17 cellular contexts compared by ENCODE assay signal in genomic region chr9:75150512-75150911, GRCh38.
DNase-seq lines count a peak whose midpoint lies in the region; ATAC-seq and TF ChIP-seq lines count a peak whose summit lies in the region.
"Had no signal": no experiment of that assay in that cellular context is flagged by ENCODE, and none has a peak within 500 bp of the region (broad histone marks: within the 10 kb centered on the region; RNA-seq: fewer than 3 reads in every experiment).

No MANE protein-coding gene starts in this region.

- H3K9me1 ChIP-seq in IMR-90 (ENCODE audit: insufficient read depth, low read length), result peaks cover 10% of the 10 kb centered on the region

- DNase-seq in CD4-positive, alpha-beta memory T cell, result no peak
- DNase-seq in IMR-90 (no peak), SHP77 (lab: John Stamatoyannopoulos, UW) (no peak)
- DNase-seq in activated naive CD8-positive, alpha-beta T cell treated with anti-CD3 and anti-CD28 coated beads, Interleukin-2, amount 50 U/mL, for 24 hours, result no peak
- DNase-seq in stimulated activated naive B cell treated with anti-CD40 and anti-IgM and Interleukin-4, amounts not matched to agents 10 μg/mL and 1 μg/mL and 100 μg/mL, for 72 hours, result no peak
- DNase-seq: dermis blood vessel endothelial cell, DMS79, HFFc6, mesendoderm, NCI-H2029, NCI-H510A treated with DMSO at 0.1 percent for 48 hours, retina had no signal

- TF ChIP-seq RAD21 in IMR-90 (IDR thresholded peaks at IDR 0.05; ENCODE audit: low read length), result no peak

- no peak overlapping the region for H3K14ac ChIP-seq in IMR-90 (replicated peaks; ENCODE audit: low read depth, low read length)

- ATAC-seq in IMR-90 (ENCODE audit: low read depth) (no peak), HG02938 (IDR thresholded peaks at IDR 0.05; ENCODE audit: unreplicated experiment) (no peak)
- ATAC-seq in activated naive CD8-positive, alpha-beta T cell treated with anti-CD3 and anti-CD28 coated beads, Interleukin-2, amount 50 U/mL, for 24 hours, result no peak
- no peak for ATAC-seq in stimulated activated naive B cell treated with anti-CD40 and anti-IgM and Interleukin-4, amounts not matched to agents 10 μg/mL and 1 μg/mL and 100 μg/mL, for 72 hours (replicated peaks)

- H2BK20ac ChIP-seq in IMR-90 (ENCODE audit: low read depth, low read length), result no peak overlapping the region

- BruUV-seq in IMR-90 (replicated peaks; lab: Mats Ljungman, UMichigan), result no TSS peak

- POLR2A ChIA-PET in CD4-positive, alpha-beta memory T cell (lab: Charles Lee; ENCODE audit: partially characterized antibody), result interaction anchor here (0.7 to 16.7 kb wide), 6 partner anchors 10 to 124 kb away, joined by 3 to 251 read pairs (median 4); partner anchors contain the start of genes NMRK1 and OSTF1
- POLR2A ChIA-PET in IMR-90 (lab: Charles Lee; ENCODE audit: unreplicated experiment), result no interaction called here

- no peak overlapping the region for H4K8ac ChIP-seq in IMR-90 (ENCODE audit: low read depth in 2 of 2, low read length in 2 of 2)

- H3K4me1 ChIP-seq in CD4-positive, alpha-beta memory T cell (ENCODE audit: insufficient read depth, low read length), result peaks cover 90% of the 10 kb centered on the region
- H3K4me1 ChIP-seq in IMR-90 (ENCODE audit: control insufficient read depth, insufficient read depth, low read length) (peaks cover 6% of the 10 kb centered on the region), neutrophil (ENCODE audit: control insufficient read depth in 1 of 2, insufficient read depth in 1 of 2, low read depth in 1 of 2, low read length in 1 of 2) (peaks cover 72 to 73% of the 10 kb centered on the region in 2 experiments)
- H3K4me1 ChIP-seq: esophagus muscularis mucosa, suprapubic skin had no signal

- peak overlapping the region; percentile 83 to 92 (median 89) for H3K27ac Mint-ChIP-seq in CD4-positive, alpha-beta memory T cell
- H3K27ac Mint-ChIP-seq in activated naive CD8-positive, alpha-beta T cell treated with anti-CD3 and anti-CD28 coated beads, Interleukin-2, amount 50 U/mL, for 24 hours, result peak overlapping the region; percentile 76
- H3K27ac Mint-ChIP-seq in stimulated activated naive B cell treated with anti-CD40 and anti-IgM and Interleukin-4, amounts not matched to agents 10 μg/mL and 1 μg/mL and 100 μg/mL, for 72 hours, result no peak overlapping the region
- H3K27ac Mint-ChIP-seq: HFFc6, neural progenitor cell had no signal

- dilution Hi-C loops in IMR-90 (cut with HindIII; ENCODE audit: low sequenced_read_pairs, unreplicated experiment), result no loop called here

- H3K9ac ChIP-seq in IMR-90 (ENCODE audit: low read depth, low read length), result no peak overlapping the region
- H3K9ac ChIP-seq: neural progenitor cell had no signal

- no peak overlapping the region for H2BK120ac ChIP-seq in IMR-90 (ENCODE audit: low read depth, low read length)

- H3K4me1 Mint-ChIP-seq in CD4-positive, alpha-beta memory T cell, result peaks cover 58 to 84% (median 73%) of the 10 kb centered on the region in 4 donors
- H3K4me1 Mint-ChIP-seq in activated naive CD8-positive, alpha-beta T cell treated with anti-CD3 and anti-CD28 coated beads, Interleukin-2, amount 50 U/mL, for 24 hours, result peaks cover 75% of the 10 kb centered on the region
- H3K4me1 Mint-ChIP-seq in stimulated activated naive B cell treated with anti-CD40 and anti-IgM and Interleukin-4, amounts not matched to agents 10 μg/mL and 1 μg/mL and 100 μg/mL, for 72 hours, result peaks cover 9 to 23% of the 10 kb centered on the region in 2 donors

- no CpG with 5 or more reads among the region's 6 CpGs for WGBS in IMR-90 (ENCODE audit: extremely low coverage in 2 of 2, insufficient read length in 1 of 2), 2 experiments

- H2AK5ac ChIP-seq in IMR-90 (ENCODE audit: low read depth, low read length), result no peak overlapping the region

- in situ Hi-C loops in IMR-90 (cut with MboI; ENCODE audit: low sequenced_read_pairs), result no loop called here

- no peak overlapping the region for H3K18ac ChIP-seq in IMR-90 (ENCODE audit: low read depth, low read length)

- no peaks in the 10 kb centered on the region for H3K9me3 ChIP-seq in CD4-positive, alpha-beta memory T cell (ENCODE audit: control insufficient read depth in 1 of 2, low read length in 2 of 2)
- H3K9me3 ChIP-seq in IMR-90 (ENCODE audit: control insufficient read depth, insufficient read depth, low read length), result no peaks in the 10 kb centered on the region
- no peaks in the 10 kb centered on the region for H3K9me3 ChIP-seq in neutrophil
- H3K9me3 ChIP-seq: esophagus muscularis mucosa, suprapubic skin had no signal

- H3K27me3 ChIP-seq in CD4-positive, alpha-beta memory T cell (ENCODE audit: insufficient read depth, low read length), result no peaks in the 10 kb centered on the region
- H3K27me3 ChIP-seq in IMR-90 (ENCODE audit: control insufficient read depth, insufficient read depth, low read length) (no peaks in the 10 kb centered on the region), neutrophil (no peaks in the 10 kb centered on the region)
- H3K27me3 ChIP-seq: esophagus muscularis mucosa, neural progenitor cell, suprapubic skin had no signal

- peaks cover 0 to 3% (median 0%) of the 10 kb centered on the region in 8 donors for H3K9me3 Mint-ChIP-seq in CD4-positive, alpha-beta memory T cell
- no peaks in the 10 kb centered on the region for H3K9me3 Mint-ChIP-seq in activated naive CD8-positive, alpha-beta T cell treated with anti-CD3 and anti-CD28 coated beads, Interleukin-2, amount 50 U/mL, for 24 hours
- H3K9me3 Mint-ChIP-seq in stimulated activated naive B cell treated with anti-CD40 and anti-IgM and Interleukin-4, amounts not matched to agents 10 μg/mL and 1 μg/mL and 100 μg/mL, for 72 hours, result no peaks in the 10 kb centered on the region
- H3K9me3 Mint-ChIP-seq: HFFc6, neural progenitor cell had no signal

- peak overlapping the region; percentile 18; the same call in 1 of the 2 replicates for H3K4ac ChIP-seq in IMR-90 (ENCODE audit: low read depth, low read length)

- no peak overlapping the region for H2BK15ac ChIP-seq in IMR-90 (ENCODE audit: low read depth, low read length)

- H3K36me3 Mint-ChIP-seq in CD4-positive, alpha-beta memory T cell, result peaks cover 14 to 21% of the 10 kb centered on the region in 2 donors
- peaks cover 29% of the 10 kb centered on the region for H3K36me3 Mint-ChIP-seq in activated naive CD8-positive, alpha-beta T cell treated with anti-CD3 and anti-CD28 coated beads, Interleukin-2, amount 50 U/mL, for 24 hours (ENCODE audit: low read depth)
- H3K36me3 Mint-ChIP-seq in stimulated activated naive B cell treated with anti-CD40 and anti-IgM and Interleukin-4, amounts not matched to agents 10 μg/mL and 1 μg/mL and 100 μg/mL, for 72 hours, result peaks cover 18 to 20% of the 10 kb centered on the region in 2 donors
- H3K36me3 Mint-ChIP-seq: neural progenitor cell had no signal

- no peak for TF ChIP-seq POLR2A in IMR-90 (IDR thresholded peaks at IDR 0.05; ENCODE audit: low read depth, low read length)

- no peaks in the 10 kb centered on the region; the same call in 1 of the 2 replicates for H4K20me1 ChIP-seq in IMR-90 (ENCODE audit: insufficient read depth, low read length)

- H2AFZ ChIP-seq in IMR-90 (replicated peaks; ENCODE audit: low read length, poor library complexity), result no peak overlapping the region
- H2AFZ ChIP-seq: neural progenitor cell had no signal

- no peak overlapping the region for H2BK5ac ChIP-seq in IMR-90 (ENCODE audit: low read depth, low read length, poor library complexity, severe bottlenecking)

- H4K91ac ChIP-seq in IMR-90 (ENCODE audit: insufficient read depth, low read depth, low read length), result no peak overlapping the region

- intact Hi-C loops in CD4-positive, alpha-beta memory T cell (cut with micrococcal nuclease), result loop anchor here (5.0 kb wide), 1 partner anchor 37 kb away; no protein-coding TSS in a partner anchor
- intact Hi-C loops in IMR-90 (cut with micrococcal nuclease), result no loop called here

- H3K27ac ChIP-seq in CD4-positive, alpha-beta memory T cell (ENCODE audit: low read depth, low read length), result peak overlapping the region; percentile 32
- no peak overlapping the region for H3K27ac ChIP-seq in IMR-90 (ENCODE audit: insufficient read depth, low read length)
- H3K27ac ChIP-seq in neutrophil, result peak overlapping the region; percentile 82
- H3K27ac ChIP-seq: esophagus muscularis mucosa, neural progenitor cell, suprapubic skin had no signal

- no peaks in the 10 kb centered on the region for H3K27me3 Mint-ChIP-seq in CD4-positive, alpha-beta memory T cell
- H3K27me3 Mint-ChIP-seq in activated naive CD8-positive, alpha-beta T cell treated with anti-CD3 and anti-CD28 coated beads, Interleukin-2, amount 50 U/mL, for 24 hours, result no peaks in the 10 kb centered on the region
- H3K27me3 Mint-ChIP-seq in stimulated activated naive B cell treated with anti-CD40 and anti-IgM and Interleukin-4, amounts not matched to agents 10 μg/mL and 1 μg/mL and 100 μg/mL, for 72 hours, result no peaks in the 10 kb centered on the region

- peak overlapping the region in 1 of 2 donors; percentile 9 for H3K4me3 ChIP-seq in CD4-positive, alpha-beta memory T cell (ENCODE audit: low read length in 2 of 2)
- H3K4me3 ChIP-seq in IMR-90 (ENCODE audit: insufficient read depth, low read depth, low read length), result no peak overlapping the region
- peak overlapping the region; percentile 18 to 36 for H3K4me3 ChIP-seq in neutrophil (ENCODE audit: low read depth in 1 of 2, low read length in 1 of 2)
- H3K4me3 ChIP-seq: esophagus muscularis mucosa, neural progenitor cell, suprapubic skin had no signal

- H3K4me3 Mint-ChIP-seq in CD4-positive, alpha-beta memory T cell, result peak overlapping the region; percentile 26 to 89 (median 76)
- H3K4me3 Mint-ChIP-seq in activated naive CD8-positive, alpha-beta T cell treated with anti-CD3 and anti-CD28 coated beads, Interleukin-2, amount 50 U/mL, for 24 hours, result no peak overlapping the region
- H3K4me3 Mint-ChIP-seq in stimulated activated naive B cell treated with anti-CD40 and anti-IgM and Interleukin-4, amounts not matched to agents 10 μg/mL and 1 μg/mL and 100 μg/mL, for 72 hours, result no peak overlapping the region
- H3K4me3 Mint-ChIP-seq: neural progenitor cell had no signal

- no peak overlapping the region for H4K5ac ChIP-seq in IMR-90 (ENCODE audit: low read depth, low read length)

- 0 out of 4 replicates have a peak, but pooled peaks cover 0 to 6% of the 10 kb centered on the region in 2 experiments for H3K79me1 ChIP-seq in IMR-90 (ENCODE audit: low read depth in 1 of 2, low read length in 2 of 2)

- no peak for TF ChIP-seq CTCF in IMR-90 (conservative IDR thresholded peaks at IDR 0.05; ENCODE audit: low read depth, low read length)
- no peak for TF ChIP-seq CTCF in neutrophil (IDR thresholded peaks at IDR 0.05)

- no peak overlapping the region for H2AK9ac ChIP-seq in IMR-90 (replicated peaks; ENCODE audit: low read depth, low read length, poor library complexity)

- no peak overlapping the region for H3K4me2 ChIP-seq in IMR-90 (ENCODE audit: low read depth, low read length)
- H3K4me2 ChIP-seq: neural progenitor cell had no signal

- CTCF ChIA-PET in CD4-positive, alpha-beta memory T cell (lab: Charles Lee; ENCODE audit: partially characterized antibody), result interaction anchor here (0.5 to 3.1 kb wide), 5 partner anchors 12 to 136 kb away, joined by 3 to 14 read pairs (median 4); partner anchors contain the start of genes NMRK1 and OSTF1
- CTCF ChIA-PET in IMR-90 (lab: Yijun Ruan, JAX), result no interaction called here

- no peak overlapping the region for H3K56ac ChIP-seq in IMR-90 (ENCODE audit: extremely low read depth, insufficient read depth, low read length)

- H3K36me3 ChIP-seq in CD4-positive, alpha-beta memory T cell (ENCODE audit: insufficient read depth, low read length), result peaks cover 4% of the 10 kb centered on the region
- H3K36me3 ChIP-seq in IMR-90 (ENCODE audit: control insufficient read depth, insufficient read depth, low read length) (no peaks in the 10 kb centered on the region), neutrophil (peaks cover 45% of the 10 kb centered on the region)
- H3K36me3 ChIP-seq: neural progenitor cell had no signal

- H3K23ac ChIP-seq in IMR-90 (ENCODE audit: low read depth, low read length), result no peak overlapping the region

Comparison
In these comparisons a context has a peak if more than half of its experiments do, and no peak if none do; other contexts are left out.
1. H3K4me3 Mint-ChIP-seq: peak in CD4-positive, alpha-beta memory T cell (8 of 8); none in activated naive CD8-positive, alpha-beta T cell treated with anti-CD3 and anti-CD28 coated beads, Interleukin-2, amount 50 U/mL, for 24 hours (single experiment) and stimulated activated naive B cell treated with anti-CD40 and anti-IgM and Interleukin-4, amounts not matched to agents 10 μg/mL and 1 μg/mL and 100 μg/mL, for 72 hours (0 of 2).